14 cellular contexts compared by ENCODE assay signal in genomic region chr1:12464627-12465056, GRCh38.
DNase-seq lines count a peak whose midpoint lies in the region; ATAC-seq and TF ChIP-seq lines count a peak whose summit lies in the region.
"Had no signal": no experiment of that assay in that cellular context is flagged by ENCODE, and none has a peak within 500 bp of the region (broad histone marks: within the 10 kb centered on the region; RNA-seq: fewer than 3 reads in every experiment).

No MANE protein-coding gene starts in this region.

- TF ChIP-seq CTCF in left ventricle myocardium inferior (IDR thresholded peaks at IDR 0.05; ENCODE audit: borderline replicate concordance), result no peak

- no peak for TF ChIP-seq POLR2A in GM18505 (IDR thresholded peaks at IDR 0.05; ENCODE audit: borderline replicate concordance, extremely low read depth, insufficient read depth, insufficient read length)

- H3K27ac ChIP-seq in left ventricle myocardium inferior (replicated peaks), result peak overlapping the region; percentile 79

- H3K4me1 ChIP-seq in left ventricle myocardium inferior, result peaks cover 64% of the 10 kb centered on the region

- intact Hi-C loops in left ventricle myocardium inferior (cut with micrococcal nuclease) (no loop called here), sciatic nerve (cut with DNase I) (no loop called here)

- in situ Hi-C loops in G401 (cut with HindIII; ENCODE audit: low sequenced_read_pairs), result no loop called here

- CTCF ChIA-PET in HEK293T (lab: Yijun Ruan, JAX), result no interaction called here

- H3K27me3 ChIP-seq in left ventricle myocardium inferior (ENCODE audit: low read depth), result no peaks in the 10 kb centered on the region

- peaks cover 29% of the 10 kb centered on the region for H3K36me3 ChIP-seq in left ventricle myocardium inferior

- peak; percentile 30 for DNase-seq in ELR (ENCODE audit: low read depth)
- DNase-seq in amniotic stem cell (lab: John Stamatoyannopoulos, UW), result peak; percentile 46
- no peak for DNase-seq in left ventricle myocardium inferior
- DNase-seq in sciatic nerve (ENCODE audit: low spot score), result no peak
- no peak for DNase-seq in HEK293T (ENCODE audit: extremely low spot score)
- no peak for DNase-seq in G401 (ENCODE audit: low spot score)
- DNase-seq in NCI-H146 (lab: John Stamatoyannopoulos, UW), result no peak
- DNase-seq: activated T-cell treated with anti-CD3 and anti-CD28 coated beads, Interleukin-2, amount 50 U/mL, for 48 hours; CD8-positive, alpha-beta T cell; effector memory CD4-positive, alpha-beta T cell; islet precursor cell; NCI-H69; stimulated activated naive CD8-positive, alpha-beta T cell treated with anti-CD3 and anti-CD28 coated beads, Interleukin-15, Interleukin-2, amounts not matched to agents 100 U/mL and 50 U/mL, for 24 hours had no signal

- no peaks in the 10 kb centered on the region for H3K9me3 ChIP-seq in left ventricle myocardium inferior (replicated peaks)

- H3K4me3 ChIP-seq in left ventricle myocardium inferior, result no peak overlapping the region

- ATAC-seq in sciatic nerve (peak; percentile 92), GM18505 (IDR thresholded peaks at IDR 0.05; ENCODE audit: unreplicated experiment) (no peak)
- ATAC-seq: CD8-positive, alpha-beta T cell; stimulated activated naive CD8-positive, alpha-beta T cell treated with anti-CD3 and anti-CD28 coated beads, Interleukin-15, Interleukin-2, amounts not matched to agents 100 U/mL and 50 U/mL, for 24 hours had no signal

- POLR2A ChIA-PET in HEK293T (lab: Yijun Ruan, JAX), result no interaction called here

TF ChIP-seq in HEK293T, 16 proteins besides CTCF, POLR2A, EP300 and RAD21:
- TF ChIP-seq CTBP1 (IDR thresholded peaks at IDR 0.05; ENCODE audit: borderline replicate concordance) (no peak), FOXA1 (IDR thresholded peaks at IDR 0.05) (no peak), LEF1 (IDR thresholded peaks at IDR 0.05; ENCODE audit: borderline replicate concordance) (no peak), ARNT (IDR thresholded peaks at IDR 0.05) (no peak), SUZ12 (IDR thresholded peaks at IDR 0.05) (no peak), TARDBP (IDR thresholded peaks at IDR 0.05) (no peak)
TF ChIP-seq in HEK293T: peak in this region for 0.

Comparison
In these comparisons a context has a peak if more than half of its experiments do, and no peak if none do; other contexts are left out.
1. DNase-seq: peak in ELR (single experiment) and amniotic stem cell (single experiment); none in left ventricle myocardium inferior (single experiment), sciatic nerve (single experiment), HEK293T (single experiment), G401 (single experiment) and NCI-H146 (single experiment).